ENCODE assay signal across 13 cellular contexts in genomic region chr5:17336054-17336453, GRCh38.
"Had no signal": no experiment of that assay in that cellular context is flagged by ENCODE, and none has a peak within 500 bp of the region (broad histone marks: within the 10 kb centered on the region; RNA-seq: fewer than 3 reads in every experiment).

No MANE protein-coding gene starts in this region.

- H3K4me3 ChIP-seq: lower lobe of right lung, right atrium auricular region, tibial artery, uterus had no signal

- H3K36me3 ChIP-seq: lower lobe of right lung, right atrium auricular region, tibial artery, uterus had no signal

- H3K4me1 ChIP-seq: right atrium auricular region, uterus had no signal

- H3K27me3 ChIP-seq: right atrium auricular region, tibial artery, uterus had no signal

- DNase-seq: activated T-cell treated with anti-CD3 and anti-CD28 coated beads, Interleukin-2, amount 50 U/mL, for 1 hour; aorta; caudate nucleus; dermis blood vessel endothelial cell; effector CD8-positive, alpha-beta T cell; foreskin melanocyte; kidney; lower lobe of right lung; natural killer cell; stimulated activated CD4-positive, alpha-beta T cell treated with anti-CD3 and anti-CD28 coated beads, Interleukin-12 subunit alpha, Interleukin-12 subunit beta, amount 100 ng/mL, for 4 hours; tibial artery; uterus had no signal

- H3K27ac ChIP-seq: lower lobe of right lung, right atrium auricular region, tibial artery, uterus had no signal

- H3K9me3 ChIP-seq: lower lobe of right lung, right atrium auricular region, tibial artery, uterus had no signal
